In genomic region chr9:133995012-133995896, GRCh38 we compare ENCODE assay signal across 9 cellular contexts. TPM values are rescaled to one million over a fixed set of nuclear protein-coding genes. Genes with fewer than 3 reads are reported as not detected.
DNase-seq lines count a peak whose midpoint lies in the region; ATAC-seq, FAIRE-seq and TF ChIP-seq lines count a peak whose summit lies in the region.
"Had no signal": no experiment of that assay in that cellular context is flagged by ENCODE, and none has a peak within 500 bp of the region (broad histone marks: within the 10 kb centered on the region; RNA-seq: fewer than 3 reads in every experiment).

No MANE protein-coding gene starts in this region.

- no peak overlapping the region for H2BK20ac ChIP-seq in IMR-90 (ENCODE audit: low read depth, low read length)

- H3F3A ChIP-seq in smooth muscle cell (ENCODE audit: low read depth), result no peaks in the 10 kb centered on the region

- no peak overlapping the region for H3K18ac ChIP-seq in IMR-90 (ENCODE audit: low read depth, low read length)

- H4K5ac ChIP-seq in IMR-90 (ENCODE audit: low read depth, low read length), result no peak overlapping the region

- H3K27ac ChIP-seq in IMR-90 (ENCODE audit: insufficient read depth, low read length) (no peak overlapping the region), K562 (ENCODE audit: extremely low read depth, low read depth, low read length) (no peak overlapping the region), smooth muscle cell (ENCODE audit: low read depth) (no peak overlapping the region)

- H4K20me1 ChIP-seq in IMR-90 (ENCODE audit: insufficient read depth, low read length) (peaks cover 22% of the 10 kb centered on the region), K562 (replicated peaks; ENCODE audit: control insufficient read depth, insufficient read depth, low read length) (peaks cover 10% of the 10 kb centered on the region), smooth muscle cell (ENCODE audit: low read depth) (peaks cover 19% of the 10 kb centered on the region)

- H3K4me3 ChIP-seq in IMR-90 (ENCODE audit: insufficient read depth, low read depth, low read length), result no peak overlapping the region
- H3K4me3 ChIP-seq in K562, result no peak overlapping the region
- H3K4me3 ChIP-seq in smooth muscle cell, result no peak overlapping the region

- no peak overlapping the region for H3K56ac ChIP-seq in IMR-90 (ENCODE audit: extremely low read depth, insufficient read depth, low read length)

- DNase-seq in activated CD8-positive, alpha-beta T cell treated with anti-CD3 and anti-CD28 coated beads for 36 hours, result peak; percentile 45
- no peak for DNase-seq in activated CD8-positive, alpha-beta T cell treated with anti-CD3 and anti-CD28 coated beads, Interleukin-2, amount 10 ng/mL, durations not matched to agents 7 days and 5 days
- DNase-seq in IMR-90, result no peak
- DNase-seq in K562 (ENCODE audit: extremely low read depth in 1 of 4, low spot score in 3 of 4), result no peak
- no peak for DNase-seq in smooth muscle cell (lab: John Stamatoyannopoulos, UW; ENCODE audit: unreplicated experiment)
- DNase-seq in DMS114 treated with DMSO at 0.1 percent for 48 hours (lab: John Stamatoyannopoulos, UW; ENCODE audit: unreplicated experiment), result no peak
- DNase-seq in activated CD4-positive, alpha-beta T cell treated with anti-CD3 and anti-CD28 coated beads, Interleukin-2, amount 10 ng/mL, durations not matched to agents 7 days and 5 days, result no peak

- H2AFZ ChIP-seq in IMR-90 (replicated peaks; ENCODE audit: low read length, poor library complexity) (no peak overlapping the region), K562 (ENCODE audit: low read depth, low read length) (no peak overlapping the region), smooth muscle cell (ENCODE audit: low read depth) (no peak overlapping the region)

- peaks cover 2% of the 10 kb centered on the region for H3K4me1 Mint-ChIP-seq in activated CD8-positive, alpha-beta T cell treated with anti-CD3 and anti-CD28 coated beads for 36 hours (ENCODE audit: low read depth)
- H3K4me1 Mint-ChIP-seq in activated CD8-positive, alpha-beta T cell treated with anti-CD3 and anti-CD28 coated beads, Interleukin-2, amount 10 ng/mL, durations not matched to agents 7 days and 5 days (ENCODE audit: low read depth), result peaks cover 5% of the 10 kb centered on the region
- H3K4me1 Mint-ChIP-seq in activated CD4-positive, alpha-beta T cell treated with anti-CD3 and anti-CD28 coated beads, Interleukin-2, amount 10 ng/mL, durations not matched to agents 7 days and 5 days, result peaks cover 2% of the 10 kb centered on the region

- no peak overlapping the region for H3K23ac ChIP-seq in IMR-90 (ENCODE audit: low read depth, low read length)

- no peak for TF ChIP-seq CTCF in activated CD8-positive, alpha-beta T cell treated with anti-CD3 and anti-CD28 coated beads for 36 hours (IDR thresholded peaks at IDR 0.05)
- TF ChIP-seq CTCF in IMR-90 (conservative IDR thresholded peaks at IDR 0.05; ENCODE audit: low read depth, low read length) (peak; percentile 29; the same call in 1 of the 2 replicates), K562 (IDR thresholded peaks at IDR 0.05 in 2 of 3, conservative IDR thresholded peaks at IDR 0.05 in 1 of 3; ENCODE audit: insufficient read depth in 2 of 3, low read depth in 1 of 3, low read length in 3 of 3) (peak in 2 of 3 experiments; percentile 57 to 94; a peak in 5 of 6 replicates), smooth muscle cell (IDR thresholded peaks at IDR 0.05; ENCODE audit: borderline replicate concordance, insufficient read depth, poor library complexity, severe bottlenecking) (peak; percentile 9)

- peaks cover 0 to 27% of the 10 kb centered on the region in 2 experiments; a peak in 2 of 4 replicates for H3K79me1 ChIP-seq in IMR-90 (ENCODE audit: low read depth in 1 of 2, low read length in 2 of 2)

- peaks cover 4% of the 10 kb centered on the region for H3K27me3 Mint-ChIP-seq in activated CD8-positive, alpha-beta T cell treated with anti-CD3 and anti-CD28 coated beads for 36 hours
- peaks cover 6% of the 10 kb centered on the region for H3K27me3 Mint-ChIP-seq in activated CD8-positive, alpha-beta T cell treated with anti-CD3 and anti-CD28 coated beads, Interleukin-2, amount 10 ng/mL, durations not matched to agents 7 days and 5 days (ENCODE audit: low read depth)
- peaks cover 11% of the 10 kb centered on the region for H3K27me3 Mint-ChIP-seq in activated CD4-positive, alpha-beta T cell treated with anti-CD3 and anti-CD28 coated beads, Interleukin-2, amount 10 ng/mL, durations not matched to agents 7 days and 5 days

- H3K36me3 Mint-ChIP-seq in activated CD8-positive, alpha-beta T cell treated with anti-CD3 and anti-CD28 coated beads for 36 hours (ENCODE audit: low read depth), result no peaks in the 10 kb centered on the region
- H3K36me3 Mint-ChIP-seq in activated CD8-positive, alpha-beta T cell treated with anti-CD3 and anti-CD28 coated beads, Interleukin-2, amount 10 ng/mL, durations not matched to agents 7 days and 5 days (ENCODE audit: low read depth), result no peaks in the 10 kb centered on the region
- H3K36me3 Mint-ChIP-seq in activated CD4-positive, alpha-beta T cell treated with anti-CD3 and anti-CD28 coated beads, Interleukin-2, amount 10 ng/mL, durations not matched to agents 7 days and 5 days (ENCODE audit: low read depth), result no peaks in the 10 kb centered on the region

- no peak overlapping the region for H3K4me2 ChIP-seq in IMR-90 (ENCODE audit: low read depth, low read length)
- H3K4me2 ChIP-seq in K562 (ENCODE audit: insufficient read depth, low read length), result no peak overlapping the region
- no peak overlapping the region for H3K4me2 ChIP-seq in smooth muscle cell

- TF ChIP-seq POLR2A in IMR-90 (IDR thresholded peaks at IDR 0.05; ENCODE audit: low read depth, low read length) (no peak), K562 (conservative IDR thresholded peaks at IDR 0.05) (no peak)

- H2BK15ac ChIP-seq in IMR-90 (ENCODE audit: low read depth, low read length), result no peak overlapping the region

- no peak overlapping the region for H3K14ac ChIP-seq in IMR-90 (replicated peaks; ENCODE audit: low read depth, low read length)

- no peak for TF ChIP-seq EP300 in K562 (IDR thresholded peaks at IDR 0.05; ENCODE audit: low read length)

- H3K9me1 ChIP-seq in IMR-90 (ENCODE audit: insufficient read depth, low read length) (0 out of 2 replicates have a peak, but pooled peaks cover 3% of the 10 kb centered on the region), K562 (ENCODE audit: control insufficient read depth, insufficient read depth, low read length) (no peaks in the 10 kb centered on the region)

- no peak for TF ChIP-seq RAD21 in IMR-90 (IDR thresholded peaks at IDR 0.05; ENCODE audit: low read length)
- TF ChIP-seq RAD21 in K562 (CRISPR knock-in tag; conservative IDR thresholded peaks at IDR 0.05 in 1 of 2, IDR thresholded peaks at IDR 0.05 in 1 of 2), result no peak

- FAIRE-seq in K562 (lab: Jason Lieb, UNC), result no peak

- no peaks in the 10 kb centered on the region for H3K36me3 ChIP-seq in IMR-90 (ENCODE audit: control insufficient read depth, insufficient read depth, low read length)
- no peaks in the 10 kb centered on the region for H3K36me3 ChIP-seq in K562 (ENCODE audit: control insufficient read depth, insufficient read depth, low read length)
- no peaks in the 10 kb centered on the region for H3K36me3 ChIP-seq in smooth muscle cell (ENCODE audit: low read depth)

- no peak overlapping the region for H4K8ac ChIP-seq in IMR-90 (ENCODE audit: low read depth in 2 of 2, low read length in 2 of 2)

- H3K4me1 ChIP-seq in IMR-90 (ENCODE audit: control insufficient read depth, insufficient read depth, low read length) (peaks cover 13% of the 10 kb centered on the region; the same call in 1 of the 2 replicates), K562 (replicated peaks in 1 of 2; ENCODE audit: control insufficient read depth in 2 of 2, insufficient read depth in 2 of 2, low read length in 2 of 2) (peaks cover 0 to 39% of the 10 kb centered on the region in 2 experiments; a peak in 3 of 5 replicates), smooth muscle cell (ENCODE audit: low read depth) (peaks cover 14% of the 10 kb centered on the region)

- no peak overlapping the region for H2BK5ac ChIP-seq in IMR-90 (ENCODE audit: low read depth, low read length, poor library complexity, severe bottlenecking)

- H3K9me3 Mint-ChIP-seq in activated CD8-positive, alpha-beta T cell treated with anti-CD3 and anti-CD28 coated beads for 36 hours, result no peaks in the 10 kb centered on the region
- no peaks in the 10 kb centered on the region for H3K9me3 Mint-ChIP-seq in activated CD8-positive, alpha-beta T cell treated with anti-CD3 and anti-CD28 coated beads, Interleukin-2, amount 10 ng/mL, durations not matched to agents 7 days and 5 days (ENCODE audit: insufficient read depth)
- no peaks in the 10 kb centered on the region for H3K9me3 Mint-ChIP-seq in activated CD4-positive, alpha-beta T cell treated with anti-CD3 and anti-CD28 coated beads, Interleukin-2, amount 10 ng/mL, durations not matched to agents 7 days and 5 days
- H3K9me3 Mint-ChIP-seq: endodermal cell had no signal

- H3K9ac ChIP-seq in IMR-90 (ENCODE audit: low read depth, low read length) (no peak overlapping the region), K562 (ENCODE audit: insufficient read depth in 1 of 2, low read depth in 2 of 2, low read length in 2 of 2) (no peak overlapping the region), smooth muscle cell (ENCODE audit: low read depth) (no peak overlapping the region)

- no peak overlapping the region for H3K4me3 Mint-ChIP-seq in activated CD8-positive, alpha-beta T cell treated with anti-CD3 and anti-CD28 coated beads for 36 hours
- no peak overlapping the region for H3K4me3 Mint-ChIP-seq in activated CD8-positive, alpha-beta T cell treated with anti-CD3 and anti-CD28 coated beads, Interleukin-2, amount 10 ng/mL, durations not matched to agents 7 days and 5 days
- no peak overlapping the region for H3K4me3 Mint-ChIP-seq in activated CD4-positive, alpha-beta T cell treated with anti-CD3 and anti-CD28 coated beads, Interleukin-2, amount 10 ng/mL, durations not matched to agents 7 days and 5 days

- CTCF ChIA-PET in activated CD8-positive, alpha-beta T cell treated with anti-CD3 and anti-CD28 coated beads for 36 hours (lab: Charles Lee), result interaction anchor here (0.8 to 5.0 kb wide), 18 partner anchors 11 to 319 kb away, joined by 3 to 122 read pairs (median 8); partner anchors contain the start of genes BRD3OS, SARDH and WDR5
- CTCF ChIA-PET in activated CD8-positive, alpha-beta T cell treated with anti-CD3 and anti-CD28 coated beads, Interleukin-2, amount 10 ng/mL, durations not matched to agents 7 days and 5 days (lab: Charles Lee), result interaction anchor here (0.7 to 5.4 kb wide), 18 partner anchors 12 to 437 kb away, joined by 3 to 135 read pairs (median 4); partner anchors contain the start of gene WDR5
- CTCF ChIA-PET in IMR-90 (lab: Yijun Ruan, JAX) (interaction anchor here (0.9 to 4.0 kb wide), 5 partner anchors 202 to 461 kb away, joined by 3 to 24 read pairs (median 3); no protein-coding TSS in a partner anchor), K562 (lab: Yijun Ruan, JAX; ENCODE audit: low intra/inter-chr PET ratio) (interaction anchor here (0.6 to 3.7 kb wide), 4 partner anchors 202 to 591 kb away, joined by 3 to 44 read pairs (median 4); no protein-coding TSS in a partner anchor)
- CTCF ChIA-PET in activated CD4-positive, alpha-beta T cell treated with anti-CD3 and anti-CD28 coated beads, Interleukin-2, amount 10 ng/mL, durations not matched to agents 7 days and 5 days (lab: Charles Lee), result interaction anchor here (0.8 to 3.9 kb wide), 5 partner anchors 15 to 213 kb away, joined by 3 to 30 read pairs (median 4); no protein-coding TSS in a partner anchor

- 0 out of 2 replicates have a peak overlapping the region, but pooled peaks have one; percentile 9 for H2AK5ac ChIP-seq in IMR-90 (ENCODE audit: low read depth, low read length)

- no TSS peak for BruUV-seq in IMR-90 (replicated peaks; lab: Mats Ljungman, UMichigan)
- no TSS peak for BruUV-seq in K562 (replicated peaks; lab: Mats Ljungman, UMichigan)

- H2AK9ac ChIP-seq in IMR-90 (replicated peaks; ENCODE audit: low read depth, low read length, poor library complexity), result peak overlapping the region; percentile 33

- no peak overlapping the region for H3K27ac Mint-ChIP-seq in activated CD8-positive, alpha-beta T cell treated with anti-CD3 and anti-CD28 coated beads for 36 hours
- H3K27ac Mint-ChIP-seq in activated CD8-positive, alpha-beta T cell treated with anti-CD3 and anti-CD28 coated beads, Interleukin-2, amount 10 ng/mL, durations not matched to agents 7 days and 5 days, result no peak overlapping the region
- H3K27ac Mint-ChIP-seq in activated CD4-positive, alpha-beta T cell treated with anti-CD3 and anti-CD28 coated beads, Interleukin-2, amount 10 ng/mL, durations not matched to agents 7 days and 5 days, result no peak overlapping the region
- H3K27ac Mint-ChIP-seq: endodermal cell had no signal

- no peak for ATAC-seq in activated CD8-positive, alpha-beta T cell treated with anti-CD3 and anti-CD28 coated beads for 36 hours
- ATAC-seq in activated CD8-positive, alpha-beta T cell treated with anti-CD3 and anti-CD28 coated beads, Interleukin-2, amount 10 ng/mL, durations not matched to agents 7 days and 5 days, result no peak
- ATAC-seq in IMR-90 (ENCODE audit: low read depth) (no peak), K562 (no peak), GM19452 (IDR thresholded peaks at IDR 0.05; ENCODE audit: unreplicated experiment) (no peak)

- intact Hi-C loops in activated CD8-positive, alpha-beta T cell treated with anti-CD3 and anti-CD28 coated beads for 36 hours (cut with micrococcal nuclease), result loop anchor here (2.0 kb wide), 1 partner anchor 202 kb away; no protein-coding TSS in a partner anchor
- intact Hi-C loops in IMR-90 (cut with micrococcal nuclease) (no loop called here), K562 (cut with micrococcal nuclease) (no loop called here)

- H3K27me3 ChIP-seq in IMR-90 (ENCODE audit: control insufficient read depth, insufficient read depth, low read length) (peaks cover 4% of the 10 kb centered on the region; the same call in 1 of the 2 replicates), K562 (ENCODE audit: control insufficient read depth in 2 of 2, insufficient read depth in 2 of 2, low read length in 2 of 2) (peaks cover 0 to 24% of the 10 kb centered on the region in 2 experiments; a peak in 2 of 5 replicates), smooth muscle cell (ENCODE audit: low read depth) (no peaks in the 10 kb centered on the region)

- no peak overlapping the region for H2BK120ac ChIP-seq in IMR-90 (ENCODE audit: low read depth, low read length)

- in situ Hi-C loops in IMR-90 (cut with MboI; ENCODE audit: low sequenced_read_pairs) (loop anchor here (10.0 kb wide), 1 partner anchor 460 kb away; the partner anchor contains the start of gene ADAMTSL2), K562 (cut with MboI) (loop anchor here (5.0 kb wide), 1 partner anchor 208 kb away; no protein-coding TSS in a partner anchor)

- H4K91ac ChIP-seq in IMR-90 (ENCODE audit: insufficient read depth, low read depth, low read length), result no peak overlapping the region

- dilution Hi-C loops in IMR-90 (cut with HindIII; ENCODE audit: low sequenced_read_pairs, unreplicated experiment), result no loop called here

- 81% methylated on average over 6 of the region's 17 CpGs; no CpG with 5 or more reads in 1 of the 2 experiments for WGBS in IMR-90 (ENCODE audit: extremely low coverage in 2 of 2, insufficient read length in 1 of 2), 2 experiments
- 8% methylated on average over 16 of the region's 17 CpGs for whole genome bisulfite sequencing in K562 (ENCODE audit: insufficient coverage, low coverage, missing lambda C conversion rate)
- 90% methylated on average over 16 of the region's 17 CpGs for WGBS in smooth muscle cell (ENCODE audit: low lambda C conversion rate)

- H3K9me3 ChIP-seq in IMR-90 (ENCODE audit: control insufficient read depth, insufficient read depth, low read length) (no peaks in the 10 kb centered on the region), K562 (replicated peaks; ENCODE audit: control insufficient read depth, insufficient read depth, low read depth, low read length) (no peaks in the 10 kb centered on the region), smooth muscle cell (replicated peaks; ENCODE audit: low read depth) (no peaks in the 10 kb centered on the region)

- POLR2A ChIA-PET in activated CD8-positive, alpha-beta T cell treated with anti-CD3 and anti-CD28 coated beads for 36 hours (lab: Charles Lee), result interaction anchor here (1.2 kb wide), 1 partner anchor 202 kb away, joined by 4 read pairs; no protein-coding TSS in a partner anchor
- POLR2A ChIA-PET in activated CD8-positive, alpha-beta T cell treated with anti-CD3 and anti-CD28 coated beads, Interleukin-2, amount 10 ng/mL, durations not matched to agents 7 days and 5 days (lab: Charles Lee), result interaction anchor here (0.8 to 2.2 kb wide), 6 partner anchors 28 to 268 kb away, joined by 3 to 10 read pairs (median 4); partner anchors contain the start of gene BRD3OS
- POLR2A ChIA-PET in IMR-90 (lab: Charles Lee; ENCODE audit: unreplicated experiment), result no interaction called here
- POLR2A ChIA-PET in K562 (lab: Yijun Ruan, JAX), result interaction anchor here (0.7 to 1.2 kb wide), 2 partner anchors 14 to 333 kb away, joined by 3 to 4 read pairs; no protein-coding TSS in a partner anchor
- POLR2A ChIA-PET in activated CD4-positive, alpha-beta T cell treated with anti-CD3 and anti-CD28 coated beads, Interleukin-2, amount 10 ng/mL, durations not matched to agents 7 days and 5 days (lab: Charles Lee), result no interaction called here

- H3K4ac ChIP-seq in IMR-90 (ENCODE audit: low read depth, low read length), result no peak overlapping the region

- H3K79me2 ChIP-seq in K562 (ENCODE audit: control insufficient read depth, insufficient read depth, low read length) (no peaks in the 10 kb centered on the region), smooth muscle cell (ENCODE audit: low read depth) (peaks cover 14% of the 10 kb centered on the region)

RNA-seq across cellular contexts. Expression of gene VAV2, which starts 3.1 kb away (rescaled TPM):
- 1 to 10 TPM; 5.1 to 5.4 TPM for total RNA-seq in activated CD8-positive, alpha-beta T cell treated with anti-CD3 and anti-CD28 coated beads for 36 hours
- total RNA-seq in activated CD8-positive, alpha-beta T cell treated with anti-CD3 and anti-CD28 coated beads, Interleukin-2, amount 10 ng/mL, durations not matched to agents 7 days and 5 days, result 10 to 100 TPM; 10.1 to 10.3 TPM
- total RNA-seq in IMR-90 (2012; rRNA removed) (9.7 and 10.8 TPM in 2 replicates), K562 (2014; rRNA removed) (1.0 and 1.5 TPM in 2 replicates), K562 (2014; rRNA removed; fragmentation: Illumina TruSeq; extraction: Trizol) (0.76 and 1.3 TPM in 2 replicates), K562 (2015; rRNA removed; fragmentation: Illumina TruSeq; extraction: Trizol) (0.91 and 0.94 TPM in 2 replicates), K562 (2021) (2.7 and 3.0 TPM in 2 replicates), smooth muscle cell (26.2 and 27.4 TPM in 2 replicates)
- polyA plus RNA-seq in IMR-90 (2012; rRNA removed) (13.4 and 13.5 TPM in 2 replicates), K562 (2011; rRNA removed) (0.79 and 1.0 TPM in 2 replicates), K562 (2014; fragmentation: Illumina TruSeq; extraction: Trizol) (1.5 and 1.7 TPM in 2 replicates), K562 (2014; fragmentation: Nextera tagmentation; extraction: Ambion mirVana) (under 1 TPM in 1 of 2 experiments, not detected in 1; 0.01 TPM), K562 (2014; rRNA removed) (1.2 and 1.5 TPM in 2 replicates), smooth muscle cell (35.3 and 59.4 TPM in 2 replicates)
- 8.4 and 11.8 TPM in 2 replicates for polyA plus RNA-seq in IMR-90 (2012; cell fraction: cytosol; rRNA removed)
- polyA plus RNA-seq in IMR-90 (2012; cell fraction: nucleus; rRNA removed; ENCODE audit: low replicate concordance), result 22.6 and 33.8 TPM in 2 replicates
- total RNA-seq in K562 (2011; cell fraction: chromatin; rRNA removed; ENCODE audit: low replicate concordance), result 4.0 and 7.9 TPM in 2 replicates
- 2.4 and 2.5 TPM in 2 replicates for total RNA-seq in K562 (2011; cell fraction: nucleolus; rRNA removed)
- total RNA-seq in K562 (2011; cell fraction: nucleoplasm; rRNA removed), result 1.8 and 4.4 TPM in 2 replicates
- 0.77 and 1.4 TPM in 2 replicates for polyA plus RNA-seq in K562 (2011; cell fraction: cytosol; rRNA removed)
- polyA plus RNA-seq in K562 (2011; cell fraction: nucleus; rRNA removed), result 1.4 and 2.5 TPM in 2 replicates
- 0.75 and 1.2 TPM in 2 replicates for polyA plus RNA-seq in K562 (2012)
- polyA minus RNA-seq in K562 (2011; rRNA and poly(A)+ RNA removed), result 1.5 and 1.9 TPM in 2 replicates
- polyA minus RNA-seq in K562 (2011; cell fraction: cytosol; rRNA and poly(A)+ RNA removed), result 1.8 and 2.1 TPM in 2 replicates
- 1.4 and 1.9 TPM in 2 replicates for polyA minus RNA-seq in K562 (2011; cell fraction: nucleus; rRNA and poly(A)+ RNA removed)
- total RNA-seq in activated CD4-positive, alpha-beta T cell treated with anti-CD3 and anti-CD28 coated beads, Interleukin-2, amount 10 ng/mL, durations not matched to agents 7 days and 5 days, result 1 to 10 TPM; 6.2 TPM

RNA-seq across cellular contexts. Expression of gene BRD3OS, which starts 30.0 kb away (rescaled TPM):
- total RNA-seq in activated CD8-positive, alpha-beta T cell treated with anti-CD3 and anti-CD28 coated beads for 36 hours, result 1 to 10 TPM; 8.1 to 8.2 TPM
- 10 to 100 TPM; 13.5 to 16.0 TPM for total RNA-seq in activated CD8-positive, alpha-beta T cell treated with anti-CD3 and anti-CD28 coated beads, Interleukin-2, amount 10 ng/mL, durations not matched to agents 7 days and 5 days
- total RNA-seq in IMR-90 (2012; rRNA removed), result 15.3 and 15.8 TPM in 2 replicates
- 19.3 and 20.7 TPM in 2 replicates for polyA plus RNA-seq in IMR-90 (2012; rRNA removed)
- 13.9 and 14.8 TPM in 2 replicates for polyA plus RNA-seq in IMR-90 (2012; cell fraction: cytosol; rRNA removed)
- polyA plus RNA-seq in IMR-90 (2012; cell fraction: nucleus; rRNA removed; ENCODE audit: low replicate concordance), result 9.0 and 16.2 TPM in 2 replicates
- total RNA-seq in K562 (2011; cell fraction: chromatin; rRNA removed; ENCODE audit: low replicate concordance), result 5.2 and 12.0 TPM in 2 replicates
- 5.4 and 7.3 TPM in 2 replicates for total RNA-seq in K562 (2011; cell fraction: nucleolus; rRNA removed)
- 7.1 and 8.9 TPM in 2 replicates for total RNA-seq in K562 (2011; cell fraction: nucleoplasm; rRNA removed)
- 7.5 and 10.3 TPM in 2 replicates for total RNA-seq in K562 (2014; rRNA removed)
- total RNA-seq in K562 (2014; rRNA removed; fragmentation: Illumina TruSeq; extraction: Trizol), result 4.8 and 4.9 TPM in 2 replicates
- total RNA-seq in K562 (2015; rRNA removed; fragmentation: Illumina TruSeq; extraction: Trizol), result 3.1 and 3.4 TPM in 2 replicates
- 8.7 and 9.2 TPM in 2 replicates for total RNA-seq in K562 (2021)
- 4.1 and 5.9 TPM in 2 replicates for polyA plus RNA-seq in K562 (2011; rRNA removed)
- polyA plus RNA-seq in K562 (2011; cell fraction: cytosol; rRNA removed), result 4.6 and 5.2 TPM in 2 replicates
- polyA plus RNA-seq in K562 (2011; cell fraction: nucleus; rRNA removed), result 4.3 and 6.5 TPM in 2 replicates
- polyA plus RNA-seq in K562 (2012), result 5.6 and 8.1 TPM in 2 replicates
- 7.9 and 8.6 TPM in 2 replicates for polyA plus RNA-seq in K562 (2014; fragmentation: Illumina TruSeq; extraction: Trizol)
- 1 to 10 TPM; 1.1 to 1.7 TPM for polyA plus RNA-seq in K562 (2014; fragmentation: Nextera tagmentation; extraction: Ambion mirVana)
- polyA plus RNA-seq in K562 (2014; rRNA removed), result 6.4 and 10.3 TPM in 2 replicates
- polyA minus RNA-seq in K562 (2011; rRNA and poly(A)+ RNA removed), result 2.5 and 3.2 TPM in 2 replicates
- polyA minus RNA-seq in K562 (2011; cell fraction: cytosol; rRNA and poly(A)+ RNA removed), result 4.4 and 7.0 TPM in 2 replicates
- 4.0 and 4.4 TPM in 2 replicates for polyA minus RNA-seq in K562 (2011; cell fraction: nucleus; rRNA and poly(A)+ RNA removed)
- 10.9 and 16.1 TPM in 2 replicates for total RNA-seq in smooth muscle cell
- 16.0 and 17.8 TPM in 2 replicates for polyA plus RNA-seq in smooth muscle cell
- 10 to 100 TPM; 11.1 to 12.9 TPM for total RNA-seq in activated CD4-positive, alpha-beta T cell treated with anti-CD3 and anti-CD28 coated beads, Interleukin-2, amount 10 ng/mL, durations not matched to agents 7 days and 5 days

Comparison
In these comparisons a context has a peak if more than half of its experiments do, and no peak if none do; other contexts are left out.
1. POLR2A ChIA-PET loops: an anchor here in activated CD8-positive, alpha-beta T cell treated with anti-CD3 and anti-CD28 coated beads for 36 hours (1.2 kb wide), activated CD8-positive, alpha-beta T cell treated with anti-CD3 and anti-CD28 coated beads, Interleukin-2, amount 10 ng/mL, durations not matched to agents 7 days and 5 days (0.8 to 2.2 kb wide) and K562 (0.7 to 1.2 kb wide); none called in IMR-90 and activated CD4-positive, alpha-beta T cell treated with anti-CD3 and anti-CD28 coated beads, Interleukin-2, amount 10 ng/mL, durations not matched to agents 7 days and 5 days.